Comparison of ENCODE assay signal across 22 cellular contexts in genomic region chr12:117235261-117235660, GRCh38.
"Had no signal": no experiment of that assay in that cellular context is flagged by ENCODE, and none has a peak within 500 bp of the region (broad histone marks: within the 10 kb centered on the region; RNA-seq: fewer than 3 reads in every experiment).

No MANE protein-coding gene starts in this region.

- FAIRE-seq: HTR-8/SVneo had no signal

- H3K27ac ChIP-seq: HL-60, RWPE1 had no signal

- H3K4me2 ChIP-seq: SK-N-SH had no signal

- H3K9ac ChIP-seq: SK-N-SH had no signal

- DNase-seq: KBM-7, MV-4-11, NCI-H1048, NCI-H1105, NCI-H1417, NCI-H1436 treated with DMSO at 0.1 percent for 48 hours, NCI-H1694, NCI-H187 treated with DMSO at 0.1 percent for 48 hours, NCI-H2029 treated with DMSO at 0.1 percent for 48 hours, NCI-H226, NCI-H446, NCI-H510A, NCI-H524 treated with DMSO at 0.1 percent for 48 hours, NCI-H69, NCI-H774, PC-3, SHP77, SK-N-SH, SW 1271 had no signal

- H3K9me3 ChIP-seq: SK-N-SH had no signal
